Comparison of ENCODE assay signal across 20 cellular contexts in the genomic region with DNA sequence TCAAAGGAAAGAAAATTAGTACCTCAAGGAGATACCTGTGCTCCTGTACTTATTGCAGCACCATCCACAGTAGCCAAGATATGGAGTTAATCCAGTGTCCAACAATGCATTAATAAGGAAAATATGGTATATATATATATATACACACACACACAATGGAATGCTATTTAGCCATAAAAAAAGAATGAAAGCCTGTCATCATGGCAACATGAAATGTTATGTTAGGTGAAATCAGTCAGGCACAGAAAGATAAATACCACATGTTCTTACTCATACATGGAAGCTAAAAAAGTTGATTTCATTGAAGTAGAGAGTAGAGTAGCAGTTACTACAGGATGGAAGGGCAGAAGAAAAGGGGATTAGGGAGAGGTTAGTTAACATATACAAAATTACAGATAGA.
"Had no signal": no experiment of that assay in that cellular context is flagged by ENCODE, and none has a peak within 500 bp of the region (broad histone marks: within the 10 kb centered on the region; RNA-seq: fewer than 3 reads in every experiment).

No MANE protein-coding gene starts in this region.

- H3K4me3 Mint-ChIP-seq: activated naive CD4-positive, alpha-beta T cell treated with anti-CD3 and anti-CD28 coated beads, Interleukin-2, amount 50 U/mL, for 24 hours; natural killer cell treated with Interleukin-12 subunit alpha and Interleukin-12 subunit beta and Interleukin-15 and Interleukin-18, amount 100 ng/mL, for 72 hours; stimulated activated naive B cell treated with anti-CD40 and anti-IgM and Interleukin-4, amounts not matched to agents 10 μg/mL and 1 μg/mL and 100 μg/mL, for 72 hours; T-helper 2 cell treated with Interferon-gamma antibody and Interleukin-4, amounts not matched to agents 5 μg/mL and 100 μg/mL, for 36 hours; type B pancreatic cell had no signal

- H3K27ac ChIP-seq: cardiac muscle cell, colonic mucosa, left ventricle myocardium inferior, psoas muscle had no signal

- H3K9me3 Mint-ChIP-seq: natural killer cell treated with Interleukin-12 subunit alpha and Interleukin-12 subunit beta and Interleukin-15 and Interleukin-18, amount 100 ng/mL, for 72 hours; stimulated activated naive B cell treated with anti-CD40 and anti-IgM and Interleukin-4, amounts not matched to agents 10 μg/mL and 1 μg/mL and 100 μg/mL, for 72 hours; type B pancreatic cell had no signal

- H3K36me3 Mint-ChIP-seq: activated naive CD4-positive, alpha-beta T cell treated with anti-CD3 and anti-CD28 coated beads, Interleukin-2, amount 50 U/mL, for 24 hours; natural killer cell treated with Interleukin-12 subunit alpha and Interleukin-12 subunit beta and Interleukin-15 and Interleukin-18, amount 100 ng/mL, for 72 hours; stimulated activated naive B cell treated with anti-CD40 and anti-IgM and Interleukin-4, amounts not matched to agents 10 μg/mL and 1 μg/mL and 100 μg/mL, for 72 hours; type B pancreatic cell had no signal

- H3K27me3 Mint-ChIP-seq: activated naive CD4-positive, alpha-beta T cell treated with anti-CD3 and anti-CD28 coated beads, Interleukin-2, amount 50 U/mL, for 24 hours; stimulated activated naive B cell treated with anti-CD40 and anti-IgM and Interleukin-4, amounts not matched to agents 10 μg/mL and 1 μg/mL and 100 μg/mL, for 72 hours; type B pancreatic cell had no signal

- FAIRE-seq: islet of Langerhans had no signal

- DNase-seq: activated CD4-positive, alpha-beta T cell treated with anti-CD3 and anti-CD28 coated beads, Interleukin-2, amount 50 U/mL, for 4 hours; activated CD4-positive, CD25-positive, alpha-beta regulatory T cell treated with anti-CD3 and anti-CD28 coated beads, Interleukin-2, amount 50 U/mL, for 72 hours; activated effector memory CD4-positive, alpha-beta T cell treated with Interleukin-2 at 50 U/mL for 16 hours; activated T-cell treated with anti-CD3 and anti-CD28 coated beads, Interleukin-2, amount 50 U/mL, for 1 hour; amygdala; colonic mucosa; effector CD4-positive, alpha-beta T cell; head of caudate nucleus; left ventricle myocardium inferior; mesenchymal stem cell; psoas muscle; stimulated activated CD4-positive, alpha-beta T cell treated with anti-CD3 and anti-CD28 coated beads, Interleukin-2, amount 100 ng/mL, for 24 hours; stimulated activated naive B cell treated with anti-CD40 and anti-IgM and Interleukin-4, amounts not matched to agents 10 μg/mL and 1 μg/mL and 100 μg/mL, for 72 hours; SW 1271 had no signal

- H3K4me1 ChIP-seq: colonic mucosa, left ventricle myocardium inferior, psoas muscle had no signal

- H3K4me1 Mint-ChIP-seq: activated naive CD4-positive, alpha-beta T cell treated with anti-CD3 and anti-CD28 coated beads, Interleukin-2, amount 50 U/mL, for 24 hours; stimulated activated naive B cell treated with anti-CD40 and anti-IgM and Interleukin-4, amounts not matched to agents 10 μg/mL and 1 μg/mL and 100 μg/mL, for 72 hours had no signal

- H3K4me3 ChIP-seq: cardiac muscle cell, colonic mucosa, left ventricle myocardium inferior, psoas muscle had no signal

- H3K27ac Mint-ChIP-seq: activated naive CD4-positive, alpha-beta T cell treated with anti-CD3 and anti-CD28 coated beads, Interleukin-2, amount 50 U/mL, for 24 hours; natural killer cell treated with Interleukin-12 subunit alpha and Interleukin-12 subunit beta and Interleukin-15 and Interleukin-18, amount 100 ng/mL, for 72 hours; stimulated activated naive B cell treated with anti-CD40 and anti-IgM and Interleukin-4, amounts not matched to agents 10 μg/mL and 1 μg/mL and 100 μg/mL, for 72 hours; T-helper 2 cell treated with Interferon-gamma antibody and Interleukin-4, amounts not matched to agents 5 μg/mL and 100 μg/mL, for 36 hours; type B pancreatic cell had no signal

- H3K36me3 ChIP-seq: cardiac muscle cell, colonic mucosa, left ventricle myocardium inferior had no signal

- H3K9me3 ChIP-seq: colonic mucosa, left ventricle myocardium inferior, psoas muscle had no signal

- H3K27me3 ChIP-seq: cardiac muscle cell, colonic mucosa had no signal
